22 cellular contexts compared by ENCODE assay signal in genomic region chr1:164713446-164714204, GRCh38.
A peak's percentile ranks its signal among the peaks of the same experiment; 100 is the strongest.
DNase-seq lines count a peak whose midpoint lies in the region; ATAC-seq and TF ChIP-seq lines count a peak whose summit lies in the region.
"Had no signal": no experiment of that assay in that cellular context is flagged by ENCODE, and none has a peak within 500 bp of the region (broad histone marks: within the 10 kb centered on the region; RNA-seq: fewer than 3 reads in every experiment).

No MANE protein-coding gene starts in this region.

- H3K36me3 ChIP-seq in HAP-1 (replicated peaks) (no peaks in the 10 kb centered on the region), adipocyte (ENCODE audit: control insufficient read depth, insufficient read depth, low read length, severe bottlenecking) (no peaks in the 10 kb centered on the region), subcutaneous abdominal adipose tissue (ENCODE audit: control insufficient read depth in 5 of 5, insufficient read depth in 5 of 5, low read length in 5 of 5) (no peaks in the 10 kb centered on the region), WERI-Rb-1 (no peaks in the 10 kb centered on the region)
- H3K36me3 ChIP-seq: right lobe of liver had no signal

- H3K4me1 Mint-ChIP-seq in activated CD8-positive, alpha-beta T cell treated with anti-CD3 and anti-CD28 coated beads, Interleukin-2, amount 10 ng/mL, durations not matched to agents 7 days and 5 days (ENCODE audit: low read depth) = peaks cover 3% of the 10 kb centered on the region
- H3K4me1 Mint-ChIP-seq: activated B cell treated with CpG ODN at 0.5 μM for 24 hours; CD4-positive, CD25-positive, alpha-beta regulatory T cell; memory B cell had no signal

- H3K9me3 Mint-ChIP-seq in activated CD8-positive, alpha-beta T cell treated with anti-CD3 and anti-CD28 coated beads, Interleukin-2, amount 10 ng/mL, durations not matched to agents 7 days and 5 days (ENCODE audit: insufficient read depth) = no peaks in the 10 kb centered on the region
- H3K9me3 Mint-ChIP-seq: memory B cell had no signal

- H3K4me1 ChIP-seq in HAP-1 (peaks cover 17% of the 10 kb centered on the region), adipocyte (ENCODE audit: control insufficient read depth, insufficient read depth, low read length) (peaks cover 43% of the 10 kb centered on the region), subcutaneous abdominal adipose tissue (ENCODE audit: control insufficient read depth in 5 of 5, insufficient read depth in 5 of 5, low read length in 5 of 5) (peaks cover 2 to 35% (median 21%) of the 10 kb centered on the region in 5 donors)

- peak; percentile 79 to 85 for DNase-seq in HAP-1 (ENCODE audit: low spot score in 2 of 2)
- DNase-seq in adipocyte (ENCODE audit: low read depth) = peak; percentile 59
- DNase-seq in fibroblast of the aortic adventitia (ENCODE audit: low read depth) = peak; percentile 66
- no peak for DNase-seq in NCI-H2029 treated with DMSO at 0.1 percent for 48 hours (lab: John Stamatoyannopoulos, UW)
- no peak for DNase-seq in activated CD8-positive, alpha-beta T cell treated with anti-CD3 and anti-CD28 coated beads, Interleukin-2, amount 10 ng/mL, durations not matched to agents 7 days and 5 days
- no peak for DNase-seq in WERI-Rb-1
- DNase-seq: activated B cell treated with CpG ODN at 0.5 μM for 24 hours; activated CD4-positive, alpha-beta T cell treated with anti-CD3 and anti-CD28 coated beads, Interleukin-2, amount 50 U/mL, for 4 hours; activated CD8-positive, alpha-beta memory T cell treated with anti-CD3 and anti-CD28 coated beads, Interleukin-2, amount 50 U/mL, for 48 hours; activated naive CD8-positive, alpha-beta T cell treated with anti-CD3 and anti-CD28 coated beads, Interleukin-2, amount 10 ng/mL, durations not matched to agents 7 days and 5 days; CD4-positive, CD25-positive, alpha-beta regulatory T cell; DMS 273 treated with DMSO at 0.1 percent for 48 hours; foreskin keratinocyte; HCEC 1CT; naive thymus-derived CD8-positive, alpha-beta T cell; NCI-H1417 treated with DMSO at 0.1 percent for 48 hours; NCI-H69; T-helper 9 cell had no signal

- H3K27me3 ChIP-seq in HAP-1 (ENCODE audit: low read depth) (no peaks in the 10 kb centered on the region; the same call in 1 of the 2 replicates), adipocyte (replicated peaks; ENCODE audit: control insufficient read depth, insufficient read depth, low read length) (no peaks in the 10 kb centered on the region), subcutaneous abdominal adipose tissue (ENCODE audit: control insufficient read depth in 5 of 5, insufficient read depth in 4 of 5, low read length in 5 of 5) (no peaks in the 10 kb centered on the region), WERI-Rb-1 (ENCODE audit: insufficient read depth, low read depth, severe bottlenecking) (no peaks in the 10 kb centered on the region)
- H3K27me3 ChIP-seq: foreskin keratinocyte, right lobe of liver had no signal

- POLR2A ChIA-PET in activated CD8-positive, alpha-beta T cell treated with anti-CD3 and anti-CD28 coated beads, Interleukin-2, amount 10 ng/mL, durations not matched to agents 7 days and 5 days (lab: Charles Lee) = no interaction called here

- peak overlapping the region; percentile 70 for H3K27ac ChIP-seq in subcutaneous abdominal adipose tissue (ENCODE audit: low read depth, low read length)
- no peak overlapping the region for H3K27ac ChIP-seq in WERI-Rb-1
- H3K27ac ChIP-seq: foreskin keratinocyte, HL-60 had no signal

- ATAC-seq in activated CD8-positive, alpha-beta T cell treated with anti-CD3 and anti-CD28 coated beads, Interleukin-2, amount 10 ng/mL, durations not matched to agents 7 days and 5 days = no peak
- ATAC-seq: foreskin keratinocyte; naive thymus-derived CD8-positive, alpha-beta T cell had no signal

- H3K27me3 Mint-ChIP-seq in activated CD8-positive, alpha-beta T cell treated with anti-CD3 and anti-CD28 coated beads, Interleukin-2, amount 10 ng/mL, durations not matched to agents 7 days and 5 days (ENCODE audit: low read depth) = no peaks in the 10 kb centered on the region
- H3K27me3 Mint-ChIP-seq: memory B cell had no signal

- H3K4me3 ChIP-seq in HAP-1 (no peak overlapping the region; the same call in 1 of the 2 replicates), adipocyte (ENCODE audit: low read length) (no peak overlapping the region), fibroblast of the aortic adventitia (ENCODE audit: low read depth, low read length) (no peak overlapping the region), subcutaneous abdominal adipose tissue (ENCODE audit: low read depth in 1 of 5, low read length in 5 of 5) (no peak overlapping the region), WERI-Rb-1 (ENCODE audit: low read depth, low read length) (no peak overlapping the region)
- H3K4me3 ChIP-seq: right lobe of liver had no signal

- CTCF ChIA-PET in activated CD8-positive, alpha-beta T cell treated with anti-CD3 and anti-CD28 coated beads, Interleukin-2, amount 10 ng/mL, durations not matched to agents 7 days and 5 days (lab: Charles Lee) = no interaction called here

- H3K9ac ChIP-seq in adipocyte (ENCODE audit: low read length) = peak overlapping the region; percentile 3
- H3K9ac ChIP-seq in subcutaneous abdominal adipose tissue (ENCODE audit: low read length in 5 of 5) = peak overlapping the region in 1 of 5 donors; percentile 57

- in situ Hi-C loops in HAP-1 (cut with MboI; ENCODE audit: low sequenced_read_pairs) = no loop called here

- H3K9me3 ChIP-seq in HAP-1 (no peaks in the 10 kb centered on the region), adipocyte (ENCODE audit: control insufficient read depth, low read length) (no peaks in the 10 kb centered on the region), subcutaneous abdominal adipose tissue (ENCODE audit: control insufficient read depth in 5 of 5, low read length in 5 of 5) (no peaks in the 10 kb centered on the region), WERI-Rb-1 (ENCODE audit: severe bottlenecking) (no peaks in the 10 kb centered on the region)
- H3K9me3 ChIP-seq: right lobe of liver had no signal

- H3K36me3 Mint-ChIP-seq in activated CD8-positive, alpha-beta T cell treated with anti-CD3 and anti-CD28 coated beads, Interleukin-2, amount 10 ng/mL, durations not matched to agents 7 days and 5 days (ENCODE audit: low read depth) = no peaks in the 10 kb centered on the region
- H3K36me3 Mint-ChIP-seq: activated naive CD8-positive, alpha-beta T cell treated with anti-CD3 and anti-CD28 coated beads, Interleukin-2, amount 10 ng/mL, durations not matched to agents 7 days and 5 days; memory B cell had no signal

- no peak overlapping the region for H3K27ac Mint-ChIP-seq in activated CD8-positive, alpha-beta T cell treated with anti-CD3 and anti-CD28 coated beads, Interleukin-2, amount 10 ng/mL, durations not matched to agents 7 days and 5 days
- H3K27ac Mint-ChIP-seq: activated B cell treated with CpG ODN at 0.5 μM for 24 hours; activated naive CD8-positive, alpha-beta T cell treated with anti-CD3 and anti-CD28 coated beads, Interleukin-2, amount 10 ng/mL, durations not matched to agents 7 days and 5 days; CD4-positive, CD25-positive, alpha-beta regulatory T cell; memory B cell; naive thymus-derived CD8-positive, alpha-beta T cell had no signal

- no peak for TF ChIP-seq CTCF in fibroblast of the aortic adventitia (IDR thresholded peaks at IDR 0.05; ENCODE audit: insufficient read depth, low read length)
- no peak for TF ChIP-seq CTCF in WERI-Rb-1 (IDR thresholded peaks at IDR 0.05; ENCODE audit: low read depth, low read length)

- H3K4me3 Mint-ChIP-seq in activated CD8-positive, alpha-beta T cell treated with anti-CD3 and anti-CD28 coated beads, Interleukin-2, amount 10 ng/mL, durations not matched to agents 7 days and 5 days = no peak overlapping the region
- H3K4me3 Mint-ChIP-seq: activated B cell treated with CpG ODN at 0.5 μM for 24 hours; activated naive CD8-positive, alpha-beta T cell treated with anti-CD3 and anti-CD28 coated beads, Interleukin-2, amount 10 ng/mL, durations not matched to agents 7 days and 5 days; CD4-positive, CD25-positive, alpha-beta regulatory T cell; memory B cell; naive thymus-derived CD8-positive, alpha-beta T cell had no signal

Comparison
In these comparisons a context has a peak if more than half of its experiments do, and no peak if none do; other contexts are left out.
1. DNase-seq: peak in HAP-1 (2 of 2), adipocyte (single experiment) and fibroblast of the aortic adventitia (single experiment); none in NCI-H2029 treated with DMSO at 0.1 percent for 48 hours (single experiment), activated CD8-positive, alpha-beta T cell treated with anti-CD3 and anti-CD28 coated beads, Interleukin-2, amount 10 ng/mL, durations not matched to agents 7 days and 5 days (single experiment) and WERI-Rb-1 (single experiment).